In genomic region chr19:38118176-38118575, GRCh38 we compare ENCODE assay signal across 8 cellular contexts.
"Had no signal": no experiment of that assay in that cellular context is flagged by ENCODE, and none has a peak within 500 bp of the region (broad histone marks: within the 10 kb centered on the region; RNA-seq: fewer than 3 reads in every experiment).

No MANE protein-coding gene starts in this region.

- DNase-seq: GM23248, GOT3, H7, HFFc6, KBM-7 had no signal

- H3K4me1 Mint-ChIP-seq: IgD-negative memory B cell had no signal

- H3K9me3 Mint-ChIP-seq: HFFc6, IgD-negative memory B cell had no signal

- ATAC-seq: HCT116, HepG2 had no signal

- H3K27ac Mint-ChIP-seq: HFFc6 had no signal

- H3K27me3 Mint-ChIP-seq: IgD-negative memory B cell had no signal

- H3K4me3 Mint-ChIP-seq: HFFc6, IgD-negative memory B cell had no signal
